ENCODE assay signal across 10 cellular contexts in the genomic region with DNA sequence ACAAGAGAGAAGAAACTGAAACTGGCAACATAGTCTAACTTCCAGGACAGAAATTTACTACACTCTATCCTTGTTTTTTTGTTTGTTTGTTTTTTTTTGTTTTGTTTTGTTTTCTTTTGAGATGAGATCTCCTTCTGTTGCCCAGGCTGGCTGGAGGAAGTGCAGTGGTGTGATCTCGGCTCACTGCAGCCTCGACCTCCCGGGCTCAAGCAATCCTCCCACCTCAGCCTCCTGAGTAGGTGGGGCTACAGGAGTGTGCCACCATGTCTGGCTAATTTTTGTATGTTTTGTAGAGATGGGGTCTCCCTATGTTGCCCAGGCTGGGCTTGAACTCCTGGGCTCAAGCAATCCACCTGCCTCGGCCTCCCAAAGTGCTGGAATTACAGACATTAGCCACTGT. TPM values are rescaled to one million over a fixed set of nuclear protein-coding genes. Genes with fewer than 3 reads are reported as not detected.
DNase-seq lines count a peak whose midpoint lies in the region; ATAC-seq, FAIRE-seq and TF ChIP-seq lines count a peak whose summit lies in the region.
"Not testable (repeated sequence)": the region's sequence is repeated elsewhere in the genome, so short reads cannot be mapped to it uniquely, and the experiment has no call there.
"Had no signal": no experiment of that assay in that cellular context is flagged by ENCODE, and none has a peak within 500 bp of the region (broad histone marks: within the 10 kb centered on the region; RNA-seq: fewer than 3 reads in every experiment).

No MANE protein-coding gene starts in this region.

- not testable (repeated sequence) for TF ChIP-seq RAD21 in K562 (CRISPR knock-in tag; conservative IDR thresholded peaks at IDR 0.05 in 1 of 2, IDR thresholded peaks at IDR 0.05 in 1 of 2)

- not testable (repeated sequence) for TF ChIP-seq POLR2A in K562 (conservative IDR thresholded peaks at IDR 0.05); prostate gland (IDR thresholded peaks at IDR 0.05)

- not testable (repeated sequence) for H3K36me3 Mint-ChIP-seq in mesothelial cell of epicardium

- not testable (repeated sequence) for H3K9ac ChIP-seq in OCI-LY3 (ENCODE audit: low read length); K562 (ENCODE audit: insufficient read depth in 1 of 2, low read depth in 2 of 2, low read length in 2 of 2)

- H2AFZ ChIP-seq in OCI-LY3 (ENCODE audit: low read depth, low read length): peak overlapping the region; percentile 52; the same call in 1 of the 2 replicates
- not testable (repeated sequence) for H2AFZ ChIP-seq in K562 (ENCODE audit: low read depth, low read length)

- H3K36me3 ChIP-seq in OCI-LY3 (replicated peaks; ENCODE audit: low read depth, low read length); K562 (ENCODE audit: control insufficient read depth, insufficient read depth, low read length); cardiac muscle cell; prostate gland: not testable (repeated sequence)

- H3K27ac ChIP-seq in 22Rv1 (peak overlapping the region; percentile 92), cardiac muscle cell (peak overlapping the region; percentile 94), prostate gland (peak overlapping the region; percentile 61 to 88)
- H3K27ac ChIP-seq in OCI-LY3 (ENCODE audit: low read length); K562 (ENCODE audit: extremely low read depth, low read depth, low read length): not testable (repeated sequence)

- H3K27ac Mint-ChIP-seq in mesothelial cell of epicardium: peak overlapping the region; percentile 89

- ATAC-seq in K562: not testable (repeated sequence)

- not testable (repeated sequence) for H3K9me1 ChIP-seq in K562 (ENCODE audit: control insufficient read depth, insufficient read depth, low read length)

- intact Hi-C loops in K562 (cut with micrococcal nuclease): not testable (repeated sequence)
- intact Hi-C loops in prostate gland (cut with DNase I): loop anchor here (5.0 kb wide), 1 partner anchor 65 kb away; no protein-coding TSS in a partner anchor

- not testable (repeated sequence) for H3K27me3 Mint-ChIP-seq in mesothelial cell of epicardium (ENCODE audit: low read depth)

- FAIRE-seq in K562 (lab: Jason Lieb, UNC): not testable (repeated sequence)

- POLR2A ChIA-PET in K562 (lab: Yijun Ruan, JAX): interaction anchor here (1.9 kb wide), 1 partner anchor 17 kb away, joined by 9 read pairs; a partner anchor contains a TSS

- not testable (repeated sequence) for TF ChIP-seq CTCF in 22Rv1 (IDR thresholded peaks at IDR 0.05); OCI-LY3 (IDR thresholded peaks at IDR 0.05; ENCODE audit: low read depth, low read length); K562 (IDR thresholded peaks at IDR 0.05 in 2 of 3, conservative IDR thresholded peaks at IDR 0.05 in 1 of 3; ENCODE audit: insufficient read depth in 2 of 3, low read depth in 1 of 3, low read length in 3 of 3); cardiac muscle cell (IDR thresholded peaks at IDR 0.05; ENCODE audit: low read depth, low read length); mesothelial cell of epicardium (IDR thresholded peaks at IDR 0.05; ENCODE audit: unreplicated experiment); prostate gland (IDR thresholded peaks at IDR 0.05)

- H3K4me2 ChIP-seq in OCI-LY3 (ENCODE audit: low read length): 0 out of 2 replicates have a peak overlapping the region, but pooled peaks have one; percentile 7
- not testable (repeated sequence) for H3K4me2 ChIP-seq in K562 (ENCODE audit: insufficient read depth, low read length)

- peaks cover 16% of the 10 kb centered on the region for H3K4me1 ChIP-seq in OCI-LY3 (ENCODE audit: low read length)
- H3K4me1 ChIP-seq in K562 (replicated peaks in 1 of 2; ENCODE audit: control insufficient read depth in 2 of 2, insufficient read depth in 2 of 2, low read length in 2 of 2): peaks cover 13 to 44% of the 10 kb centered on the region in 2 experiments; a peak in 3 of 5 replicates
- H3K4me1 ChIP-seq in cardiac muscle cell (ENCODE audit: low read depth): not testable (repeated sequence)
- H3K4me1 ChIP-seq in prostate gland (replicated peaks): peaks cover 18% of the 10 kb centered on the region

- not testable (repeated sequence) for H3K27me3 ChIP-seq in OCI-LY3 (ENCODE audit: low read depth, low read length); cardiac muscle cell; prostate gland (replicated peaks; ENCODE audit: insufficient read depth)
- H3K27me3 ChIP-seq in K562 (ENCODE audit: control insufficient read depth in 2 of 2, insufficient read depth in 2 of 2, low read length in 2 of 2): peaks cover 8 to 12% of the 10 kb centered on the region in 2 experiments; a peak in 4 of 5 replicates

- not testable (repeated sequence) for H3K9me3 ChIP-seq in OCI-LY3 (ENCODE audit: insufficient read depth, low read length); K562 (replicated peaks; ENCODE audit: control insufficient read depth, insufficient read depth, low read depth, low read length); cardiac muscle cell (ENCODE audit: low read depth); prostate gland

- not testable (repeated sequence) for DNase-seq in K562 (ENCODE audit: extremely low read depth in 1 of 4, low spot score in 3 of 4); cardiac muscle cell (ENCODE audit: low read depth in 1 of 2, low spot score in 1 of 2); mesothelial cell of epicardium (ENCODE audit: low spot score in 2 of 2, unreplicated experiment in 2 of 2); prostate gland (ENCODE audit: low spot score)

- CTCF ChIA-PET in K562 (lab: Yijun Ruan, JAX; ENCODE audit: low intra/inter-chr PET ratio): not testable (repeated sequence)

- not testable (repeated sequence) for BruUV-seq in K562 (replicated peaks; lab: Mats Ljungman, UMichigan)

- in situ Hi-C loops in K562 (cut with MboI): not testable (repeated sequence)

- H3K9me3 Mint-ChIP-seq in mesothelial cell of epicardium: not testable (repeated sequence)

- H3K4me3 ChIP-seq in OCI-LY3 (ENCODE audit: low read length); K562; cardiac muscle cell; prostate gland: not testable (repeated sequence)

- H3K79me2 ChIP-seq in OCI-LY3 (ENCODE audit: low read length) (peaks cover 27% of the 10 kb centered on the region), K562 (ENCODE audit: control insufficient read depth, insufficient read depth, low read length) (peaks cover 12% of the 10 kb centered on the region)

- H4K20me1 ChIP-seq in OCI-LY3 (ENCODE audit: insufficient read depth, low read length); K562 (replicated peaks; ENCODE audit: control insufficient read depth, insufficient read depth, low read length): not testable (repeated sequence)

- H3K4me1 Mint-ChIP-seq in mesothelial cell of epicardium: peaks cover 41% of the 10 kb centered on the region

- not testable (repeated sequence) for H3K4me3 Mint-ChIP-seq in mesothelial cell of epicardium

- 10% methylated on average over 4 of the region's 4 CpGs for WGBS in K562 (ENCODE audit: insufficient coverage, low coverage, missing lambda C conversion rate)
- WGBS in prostate gland: 61% methylated on average over 4 of the region's 4 CpGs

- TF ChIP-seq EP300 in K562 (IDR thresholded peaks at IDR 0.05; ENCODE audit: low read length): not testable (repeated sequence)

RNA-seq across cellular contexts. Expression of a gene that starts 1.6 kb away (rescaled TPM):
- total RNA-seq in K562 (2011; cell fraction: chromatin; rRNA removed; ENCODE audit: low replicate concordance): 39.4 and 55.2 TPM in 2 replicates
- total RNA-seq in K562 (2011; cell fraction: nucleolus; rRNA removed): 10.7 TPM in 2 replicates
- total RNA-seq in K562 (2011; cell fraction: nucleoplasm; rRNA removed): 25.4 and 86.3 TPM in 2 replicates
- total RNA-seq in K562 (2014; rRNA removed) (3.8 and 5.9 TPM in 2 replicates), K562 (2014; rRNA removed; fragmentation: Illumina TruSeq; extraction: Trizol) (1.0 and 1.3 TPM in 2 replicates), K562 (2015; rRNA removed; fragmentation: Illumina TruSeq; extraction: Trizol) (1.2 and 1.3 TPM in 2 replicates), K562 (2021) (15.0 and 15.9 TPM in 2 replicates), cardiac muscle cell (10.3 and 13.4 TPM in 2 replicates), mesothelial cell of epicardium (35.0 to 35.2 TPM (median 35.1 TPM) in 3 replicates), prostate gland (10 to 100 TPM in 1 of 2 donors, 1 to 10 TPM in 1; 8.7 to 10.8 TPM)
- polyA plus RNA-seq in K562 (2011; rRNA removed) (1.6 and 3.3 TPM in 2 replicates), K562 (2014; fragmentation: Illumina TruSeq; extraction: Trizol) (3.3 and 3.9 TPM in 2 replicates), K562 (2014; fragmentation: Nextera tagmentation; extraction: Ambion mirVana) (under 1 TPM; 0.06 to 0.08 TPM), K562 (2014; rRNA removed) (3.4 and 4.9 TPM in 2 replicates), cardiac muscle cell (14.9 and 17.7 TPM in 2 replicates)
- 3.0 and 6.5 TPM in 2 replicates for polyA plus RNA-seq in K562 (2011; cell fraction: cytosol; rRNA removed)
- 17.0 and 20.1 TPM in 2 replicates for polyA plus RNA-seq in K562 (2011; cell fraction: nucleus; rRNA removed)
- polyA plus RNA-seq in K562 (2012): 6.7 and 9.7 TPM in 2 replicates
- polyA minus RNA-seq in K562 (2011; rRNA and poly(A)+ RNA removed): 3.0 and 4.6 TPM in 2 replicates
- 5.6 and 7.0 TPM in 2 replicates for polyA minus RNA-seq in K562 (2011; cell fraction: cytosol; rRNA and poly(A)+ RNA removed)
- polyA minus RNA-seq in K562 (2011; cell fraction: nucleus; rRNA and poly(A)+ RNA removed): 4.6 and 5.4 TPM in 2 replicates

RNA-seq across cellular contexts. Expression of a gene that starts 17.0 kb away (rescaled TPM):
- 4.3 and 8.7 TPM in 2 replicates for total RNA-seq in K562 (2011; cell fraction: chromatin; rRNA removed; ENCODE audit: low replicate concordance)
- total RNA-seq in K562 (2011; cell fraction: nucleolus; rRNA removed): 5.7 and 6.8 TPM in 2 replicates
- 6.9 and 7.8 TPM in 2 replicates for total RNA-seq in K562 (2011; cell fraction: nucleoplasm; rRNA removed)
- total RNA-seq in K562 (2014; rRNA removed) (5.9 and 7.3 TPM in 2 replicates), K562 (2014; rRNA removed; fragmentation: Illumina TruSeq; extraction: Trizol) (2.3 and 3.2 TPM in 2 replicates), K562 (2015; rRNA removed; fragmentation: Illumina TruSeq; extraction: Trizol) (4.7 and 5.5 TPM in 2 replicates), K562 (2021) (14.4 and 17.5 TPM in 2 replicates), cardiac muscle cell (12.8 and 13.6 TPM in 2 replicates), mesothelial cell of epicardium (31.3 to 31.7 TPM (median 31.6 TPM) in 3 replicates), prostate gland (10 to 100 TPM; 14.8 to 16.4 TPM)
- polyA plus RNA-seq in K562 (2011; rRNA removed) (3.8 and 4.7 TPM in 2 replicates), K562 (2014; fragmentation: Illumina TruSeq; extraction: Trizol) (8.7 TPM in 2 replicates), K562 (2014; fragmentation: Nextera tagmentation; extraction: Ambion mirVana) (under 1 TPM; 0.79 to 0.81 TPM), K562 (2014; rRNA removed) (5.7 and 5.8 TPM in 2 replicates), cardiac muscle cell (18.7 and 25.3 TPM in 2 replicates)
- 3.5 and 7.4 TPM in 2 replicates for polyA plus RNA-seq in K562 (2011; cell fraction: cytosol; rRNA removed)
- 7.6 and 10.7 TPM in 2 replicates for polyA plus RNA-seq in K562 (2011; cell fraction: nucleus; rRNA removed)
- 10.6 and 12.2 TPM in 2 replicates for polyA plus RNA-seq in K562 (2012)
- 2.1 and 3.1 TPM in 2 replicates for polyA minus RNA-seq in K562 (2011; rRNA and poly(A)+ RNA removed)
- polyA minus RNA-seq in K562 (2011; cell fraction: cytosol; rRNA and poly(A)+ RNA removed): 5.5 and 6.6 TPM in 2 replicates
- polyA minus RNA-seq in K562 (2011; cell fraction: nucleus; rRNA and poly(A)+ RNA removed): 2.8 and 3.4 TPM in 2 replicates

RNA-seq across cellular contexts. Expression of a gene that starts 17.8 kb away (rescaled TPM):
- 3.2 and 12.0 TPM in 2 replicates for total RNA-seq in K562 (2011; cell fraction: chromatin; rRNA removed; ENCODE audit: low replicate concordance)
- total RNA-seq in K562 (2011; cell fraction: nucleolus; rRNA removed): 12.4 and 13.0 TPM in 2 replicates
- total RNA-seq in K562 (2011; cell fraction: nucleoplasm; rRNA removed): 7.3 and 7.5 TPM in 2 replicates
- total RNA-seq in K562 (2014; rRNA removed) (14.7 and 23.6 TPM in 2 replicates), K562 (2014; rRNA removed; fragmentation: Illumina TruSeq; extraction: Trizol) (0.55 and 1.2 TPM in 2 replicates), K562 (2015; rRNA removed; fragmentation: Illumina TruSeq; extraction: Trizol) (5.6 and 6.4 TPM in 2 replicates), K562 (2021) (15.6 and 16.7 TPM in 2 replicates), cardiac muscle cell (26.5 and 29.1 TPM in 2 replicates), mesothelial cell of epicardium (5.3 to 7.4 TPM (median 5.7 TPM) in 3 replicates), prostate gland (10 to 100 TPM; 30.2 to 54.8 TPM)
- polyA plus RNA-seq in K562 (2011; rRNA removed) (2.9 and 3.7 TPM in 2 replicates), K562 (2014; fragmentation: Illumina TruSeq; extraction: Trizol) (1.4 and 5.4 TPM in 2 replicates), K562 (2014; fragmentation: Nextera tagmentation; extraction: Ambion mirVana) (under 1 TPM; 0.08 to 0.10 TPM), K562 (2014; rRNA removed) (13.1 and 14.4 TPM in 2 replicates), cardiac muscle cell (15.9 and 17.3 TPM in 2 replicates)
- polyA plus RNA-seq in K562 (2011; cell fraction: cytosol; rRNA removed): 6.8 and 21.8 TPM in 2 replicates
- 9.0 and 14.1 TPM in 2 replicates for polyA plus RNA-seq in K562 (2011; cell fraction: nucleus; rRNA removed)
- polyA plus RNA-seq in K562 (2012): 7.6 and 20.4 TPM in 2 replicates
- 0.30 and 0.67 TPM in 2 replicates for polyA minus RNA-seq in K562 (2011; rRNA and poly(A)+ RNA removed)
- 5.1 and 7.1 TPM in 2 replicates for polyA minus RNA-seq in K562 (2011; cell fraction: cytosol; rRNA and poly(A)+ RNA removed)
- polyA minus RNA-seq in K562 (2011; cell fraction: nucleus; rRNA and poly(A)+ RNA removed): 5.9 and 6.3 TPM in 2 replicates

RNA-seq across cellular contexts. Expression of a gene that starts 23.2 kb away (rescaled TPM):
- total RNA-seq in K562 (2011; cell fraction: chromatin; rRNA removed; ENCODE audit: low replicate concordance): 2.2 and 8.0 TPM in 2 replicates
- 8.0 and 10.0 TPM in 2 replicates for total RNA-seq in K562 (2011; cell fraction: nucleolus; rRNA removed)
- total RNA-seq in K562 (2011; cell fraction: nucleoplasm; rRNA removed): 4.9 and 5.2 TPM in 2 replicates
- total RNA-seq in K562 (2014; rRNA removed): 1.6 and 2.3 TPM in 2 replicates
- 0.29 and 0.40 TPM in 2 replicates for total RNA-seq in K562 (2014; rRNA removed; fragmentation: Illumina TruSeq; extraction: Trizol)
- total RNA-seq in K562 (2015; rRNA removed; fragmentation: Illumina TruSeq; extraction: Trizol): 1.4 and 1.5 TPM in 2 replicates
- total RNA-seq in K562 (2021): 18.6 and 18.8 TPM in 2 replicates
- 1.2 and 1.5 TPM in 2 replicates for polyA plus RNA-seq in K562 (2011; rRNA removed)
- polyA plus RNA-seq in K562 (2011; cell fraction: cytosol; rRNA removed): 2.0 and 9.6 TPM in 2 replicates
- polyA plus RNA-seq in K562 (2011; cell fraction: nucleus; rRNA removed): 1.6 and 4.8 TPM in 2 replicates
- polyA plus RNA-seq in K562 (2012): 6.0 and 10.0 TPM in 2 replicates
- 1.8 and 2.3 TPM in 2 replicates for polyA plus RNA-seq in K562 (2014; fragmentation: Illumina TruSeq; extraction: Trizol)
- polyA plus RNA-seq in K562 (2014; fragmentation: Nextera tagmentation; extraction: Ambion mirVana): not detected
- polyA plus RNA-seq in K562 (2014; rRNA removed): 6.7 and 6.9 TPM in 2 replicates
- 0.24 and 0.60 TPM in 2 replicates for polyA minus RNA-seq in K562 (2011; rRNA and poly(A)+ RNA removed)
- 7.3 and 9.8 TPM in 2 replicates for polyA minus RNA-seq in K562 (2011; cell fraction: cytosol; rRNA and poly(A)+ RNA removed)
- polyA minus RNA-seq in K562 (2011; cell fraction: nucleus; rRNA and poly(A)+ RNA removed): 1.1 and 1.5 TPM in 2 replicates
- 7.1 and 11.2 TPM in 2 replicates for total RNA-seq in cardiac muscle cell
- polyA plus RNA-seq in cardiac muscle cell: 1.9 and 2.6 TPM in 2 replicates
- 18.7 to 21.4 TPM (median 21.2 TPM) in 3 replicates for total RNA-seq in mesothelial cell of epicardium
- 10 to 100 TPM; 18.4 to 21.0 TPM for total RNA-seq in prostate gland

RNA-seq across cellular contexts. Expression of a gene that starts 36.9 kb away (rescaled TPM):
- total RNA-seq in K562 (2011; cell fraction: chromatin; rRNA removed; ENCODE audit: low replicate concordance): 1.1 TPM in 1 of 2 replicates, not detected in the other
- total RNA-seq in K562 (2011; cell fraction: nucleolus; rRNA removed): 0.50 TPM in 1 of 2 replicates, not detected in the other
- total RNA-seq in K562 (2011; cell fraction: nucleoplasm; rRNA removed): 0.44 TPM in 1 of 2 replicates, not detected in the other
- not detected in 2 replicates for total RNA-seq in K562 (2014; rRNA removed)
- not detected in 2 replicates for total RNA-seq in K562 (2014; rRNA removed; fragmentation: Illumina TruSeq; extraction: Trizol)
- total RNA-seq in K562 (2015; rRNA removed; fragmentation: Illumina TruSeq; extraction: Trizol): not detected in 2 replicates
- total RNA-seq in K562 (2021): 0.13 TPM in 1 of 2 replicates, not detected in the other
- polyA plus RNA-seq in K562 (2011; rRNA removed): 0.20 and 0.43 TPM in 2 replicates
- 0.19 and 3.0 TPM in 2 replicates for polyA plus RNA-seq in K562 (2011; cell fraction: cytosol; rRNA removed)
- 2.0 TPM in 1 of 2 replicates, not detected in the other for polyA plus RNA-seq in K562 (2011; cell fraction: nucleus; rRNA removed)
- polyA plus RNA-seq in K562 (2012): 0.23 and 0.43 TPM in 2 replicates
- 0.12 TPM in 1 of 2 replicates, not detected in the other for polyA plus RNA-seq in K562 (2014; fragmentation: Illumina TruSeq; extraction: Trizol)
- not detected for polyA plus RNA-seq in K562 (2014; fragmentation: Nextera tagmentation; extraction: Ambion mirVana)
- polyA plus RNA-seq in K562 (2014; rRNA removed): 0.11 TPM in 1 of 2 replicates, not detected in the other
- polyA minus RNA-seq in K562 (2011; rRNA and poly(A)+ RNA removed): 0.14 TPM in 1 of 2 replicates, not detected in the other
- 1.7 TPM in 1 of 2 replicates, not detected in the other for polyA minus RNA-seq in K562 (2011; cell fraction: cytosol; rRNA and poly(A)+ RNA removed)
- polyA minus RNA-seq in K562 (2011; cell fraction: nucleus; rRNA and poly(A)+ RNA removed): 1.2 TPM in 1 of 2 replicates, not detected in the other
- 0.71 and 0.88 TPM in 2 replicates for total RNA-seq in cardiac muscle cell
- not detected in 2 replicates for polyA plus RNA-seq in cardiac muscle cell
- 0.25 TPM in 1 of 3 replicates, not detected in the others for total RNA-seq in mesothelial cell of epicardium
- total RNA-seq in prostate gland: under 1 TPM; 0.23 to 0.74 TPM
- total RNA-seq: left lobe of liver; natural killer cell treated with Interleukin-12 subunit alpha and Interleukin-12 subunit beta and Interleukin-15 and Interleukin-18, amount 100 ng/mL, for 72 hours; SK-MEL-5 had no signal
- polyA plus RNA-seq: IgD-negative memory B cell had no signal
